In genomic region chr16:56425439-56425832, GRCh38 we compare ENCODE assay signal across 8 cellular contexts. TPM values are rescaled to one million over a fixed set of nuclear protein-coding genes. Genes with fewer than 3 reads are reported as not detected.
DNase-seq lines count a peak whose midpoint lies in the region; ATAC-seq and TF ChIP-seq lines count a peak whose summit lies in the region.

Gene AMFR (minus strand): TSS chr16:56425545. CDS start chr16:56425327, 218 bp downstream.

- peak; percentile 40 for TF ChIP-seq CTCF in AG04449 (IDR thresholded peaks at IDR 0.05; ENCODE audit: insufficient read depth, low read length, missing control alignments)

- no peaks in the 10 kb centered on the region for H3K27me3 ChIP-seq in effector memory CD4-positive, alpha-beta T cell (replicated peaks; ENCODE audit: control insufficient read depth, insufficient read depth, low read length, poor library complexity, severe bottlenecking)

- peak within 1 kb of the TSS; percentile 91 for H3K4me3 Mint-ChIP-seq in activated CD4-positive, alpha-beta memory T cell treated with anti-CD3 and anti-CD28 coated beads, Interleukin-2, amount 10 ng/mL, durations not matched to agents 7 days and 5 days

- peak within 1 kb of the TSS; percentile 65 for H3K27ac ChIP-seq in effector memory CD4-positive, alpha-beta T cell (ENCODE audit: insufficient read depth, low read length, poor library complexity, severe bottlenecking)

- DNase-seq in AG04449 (ENCODE audit: low read depth, low spot score) = no peak
- peak; percentile 79 for DNase-seq in NCI-H2227 (lab: John Stamatoyannopoulos, UW; ENCODE audit: unreplicated experiment)
- DNase-seq in activated CD4-positive, alpha-beta memory T cell treated with anti-CD3 and anti-CD28 coated beads, Interleukin-2, amount 10 ng/mL, durations not matched to agents 7 days and 5 days = peak; percentile 68
- peak; percentile 47 to 64 (median 55) for DNase-seq in effector memory CD4-positive, alpha-beta T cell
- DNase-seq in medulla oblongata (ENCODE audit: extremely low spot score) = peak; percentile 82
- DNase-seq in stimulated activated CD4-positive, alpha-beta T cell treated with anti-CD3 and anti-CD28 coated beads, TNF-alpha, amount 100 ng/mL, for 4 hours (ENCODE audit: low read depth in 3 of 3) = peak; percentile 14 to 46 (median 36)

- no peaks in the 10 kb centered on the region for H3K27me3 Mint-ChIP-seq in activated CD4-positive, alpha-beta memory T cell treated with anti-CD3 and anti-CD28 coated beads, Interleukin-2, amount 10 ng/mL, durations not matched to agents 7 days and 5 days

- H3K4me1 ChIP-seq in effector memory CD4-positive, alpha-beta T cell (ENCODE audit: control insufficient read depth, insufficient read depth, low read length, poor library complexity, severe bottlenecking) = peaks cover 4% of the 10 kb centered on the region

- peaks cover 15% of the 10 kb centered on the region for H3K36me3 Mint-ChIP-seq in activated CD4-positive, alpha-beta memory T cell treated with anti-CD3 and anti-CD28 coated beads, Interleukin-2, amount 10 ng/mL, durations not matched to agents 7 days and 5 days (ENCODE audit: low read depth)

- H3K4me1 Mint-ChIP-seq in activated CD4-positive, alpha-beta memory T cell treated with anti-CD3 and anti-CD28 coated beads, Interleukin-2, amount 10 ng/mL, durations not matched to agents 7 days and 5 days = peaks cover 39% of the 10 kb centered on the region

- H3K9me3 ChIP-seq in effector memory CD4-positive, alpha-beta T cell (ENCODE audit: control insufficient read depth, low read length) = no peaks in the 10 kb centered on the region

- no peaks in the 10 kb centered on the region for H3K9me3 Mint-ChIP-seq in activated CD4-positive, alpha-beta memory T cell treated with anti-CD3 and anti-CD28 coated beads, Interleukin-2, amount 10 ng/mL, durations not matched to agents 7 days and 5 days

- H3K36me3 ChIP-seq in effector memory CD4-positive, alpha-beta T cell (ENCODE audit: control insufficient read depth, insufficient read depth, low read length) = peaks cover 4% of the 10 kb centered on the region

- peak within 1 kb of the TSS; percentile 73 for H3K4me3 ChIP-seq in AG04449 (ENCODE audit: low read depth, low read length)
- H3K4me3 ChIP-seq in effector memory CD4-positive, alpha-beta T cell (ENCODE audit: insufficient read depth, low read depth, low read length, poor library complexity, severe bottlenecking) = peak within 1 kb of the TSS; percentile 67

- H3K27ac Mint-ChIP-seq in activated CD4-positive, alpha-beta memory T cell treated with anti-CD3 and anti-CD28 coated beads, Interleukin-2, amount 10 ng/mL, durations not matched to agents 7 days and 5 days = peak within 1 kb of the TSS; percentile 55

- POLR2A ChIA-PET in AG04449 (lab: Yijun Ruan, JAX) = no interaction called here
- POLR2A ChIA-PET in activated CD4-positive, alpha-beta memory T cell treated with anti-CD3 and anti-CD28 coated beads, Interleukin-2, amount 10 ng/mL, durations not matched to agents 7 days and 5 days (lab: Charles Lee) = interaction anchor here (0.7 to 2.2 kb wide), 2 partner anchors 14 to 597 kb away, joined by 3 to 5 read pairs; no protein-coding TSS in a partner anchor

- CTCF ChIA-PET in AG04449 (lab: Yijun Ruan, JAX) = interaction anchor here (1.6 kb wide), 1 partner anchor 18 kb away, joined by 3 read pairs; no protein-coding TSS in a partner anchor
- CTCF ChIA-PET in activated CD4-positive, alpha-beta memory T cell treated with anti-CD3 and anti-CD28 coated beads, Interleukin-2, amount 10 ng/mL, durations not matched to agents 7 days and 5 days (lab: Charles Lee) = interaction anchor here (0.6 kb wide), 1 partner anchor 143 kb away, joined by 3 read pairs; no protein-coding TSS in a partner anchor

- ATAC-seq in GM18499 (IDR thresholded peaks at IDR 0.05; ENCODE audit: insufficient read depth, unreplicated experiment) = peak; percentile 36
- ATAC-seq in HG02938 (IDR thresholded peaks at IDR 0.05; ENCODE audit: unreplicated experiment) = peak; percentile 59

RNA-seq across cellular contexts. Expression of gene AMFR, which starts in this region (rescaled TPM):
- total RNA-seq in activated CD4-positive, alpha-beta memory T cell treated with anti-CD3 and anti-CD28 coated beads, Interleukin-2, amount 10 ng/mL, durations not matched to agents 7 days and 5 days = 10 to 100 TPM; 48.8 to 51.0 TPM
